22 cellular contexts compared by ENCODE assay signal in genomic region chr1:231688989-231689388, GRCh38.
"Had no signal": no experiment of that assay in that cellular context is flagged by ENCODE, and none has a peak within 500 bp of the region (broad histone marks: within the 10 kb centered on the region; RNA-seq: fewer than 3 reads in every experiment).

No MANE protein-coding gene starts in this region.

- DNase-seq: dermis blood vessel endothelial cell; dorsolateral prefrontal cortex; effector CD8-positive, alpha-beta T cell; foreskin keratinocyte; heart left ventricle; hypothalamus; immature natural killer cell; left cardiac atrium; left lung; left ventricle myocardium superior; lower lobe of right lung; mesendoderm; midbrain; naive thymus-derived CD4-positive, alpha-beta T cell had no signal

- H3K4me1 Mint-ChIP-seq: immature natural killer cell had no signal

- H2AFZ ChIP-seq: hepatocyte had no signal

- H3K36me3 ChIP-seq: esophagus muscularis mucosa had no signal

- H3K27me3 Mint-ChIP-seq: naive thymus-derived CD4-positive, alpha-beta T cell had no signal

- H3K4me3 ChIP-seq: coronary artery, dorsolateral prefrontal cortex, esophagus muscularis mucosa, gastroesophageal sphincter, heart left ventricle, hepatocyte, left lung, lower lobe of right lung had no signal

- ATAC-seq: foreskin keratinocyte; gastroesophageal sphincter; heart left ventricle; left cardiac atrium; left lung; left ventricle myocardium superior; lower lobe of right lung; naive thymus-derived CD4-positive, alpha-beta T cell had no signal

- H3K27me3 ChIP-seq: dorsolateral prefrontal cortex, esophagus muscularis mucosa, foreskin keratinocyte, gastroesophageal sphincter, heart left ventricle, hepatocyte, left lung had no signal

- H3K4me3 Mint-ChIP-seq: immature natural killer cell; naive thymus-derived CD4-positive, alpha-beta T cell had no signal

- H3K27ac ChIP-seq: coronary artery, esophagus muscularis mucosa, foreskin keratinocyte, gastroesophageal sphincter, heart left ventricle, hepatocyte, left lung, lower lobe of right lung had no signal

- FAIRE-seq: colon, endothelial cell of umbilical vein, frontal cortex, keratinocyte had no signal

- H3K79me2 ChIP-seq: hepatocyte had no signal

- H3K4me2 ChIP-seq: hepatocyte had no signal

- H3K9me3 ChIP-seq: gastroesophageal sphincter, lower lobe of right lung had no signal

- H3K4me1 ChIP-seq: foreskin keratinocyte had no signal
